ENCODE assay signal across 3 cellular contexts in the genomic region with DNA sequence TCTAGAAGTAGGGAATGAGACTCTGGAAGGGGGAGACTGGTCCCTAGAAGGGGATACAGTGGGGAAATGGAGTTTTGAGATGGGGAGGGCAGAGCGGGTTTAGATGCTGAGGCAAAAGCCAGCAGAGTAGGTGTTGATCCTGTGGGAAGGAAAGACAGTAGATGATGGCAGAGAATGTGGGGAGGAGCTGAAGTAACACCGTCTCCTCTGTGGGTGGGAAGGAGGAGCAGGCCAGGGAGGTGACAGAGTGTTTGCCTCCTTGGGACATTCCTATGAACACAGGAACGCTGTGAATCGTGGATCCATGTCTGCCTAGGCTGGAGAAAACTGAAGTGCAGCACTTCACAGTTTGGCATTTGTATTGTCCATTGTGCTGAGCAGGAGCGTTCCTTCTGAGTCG.
TF ChIP-seq lines count a peak whose summit lies in the region.

No MANE protein-coding gene starts in this region.

TF ChIP-seq in HepG2, 621 proteins besides CTCF, POLR2A, EP300 and RAD21 (continues in another document):
- TF ChIP-seq ZNF878 (CRISPR knock-in tag; IDR thresholded peaks at IDR 0.05) (no peak), JUND (CRISPR knock-in tag; IDR thresholded peaks at IDR 0.05) (no peak), MAZ (IDR thresholded peaks at IDR 0.05; ENCODE audit: borderline replicate concordance, low read depth, low read length) (no peak), MAZ (CRISPR knock-in tag; IDR thresholded peaks at IDR 0.05; ENCODE audit: low read depth) (no peak), SP2 (CRISPR knock-in tag; IDR thresholded peaks at IDR 0.05) (no peak), SP1 (IDR thresholded peaks at IDR 0.05) (no peak), SP1 (CRISPR knock-in tag; IDR thresholded peaks at IDR 0.05) (no peak), ARHGAP35 (CRISPR knock-in tag; IDR thresholded peaks at IDR 0.05; ENCODE audit: borderline replicate concordance) (no peak)
- TF ChIP-seq, protein P1, sequence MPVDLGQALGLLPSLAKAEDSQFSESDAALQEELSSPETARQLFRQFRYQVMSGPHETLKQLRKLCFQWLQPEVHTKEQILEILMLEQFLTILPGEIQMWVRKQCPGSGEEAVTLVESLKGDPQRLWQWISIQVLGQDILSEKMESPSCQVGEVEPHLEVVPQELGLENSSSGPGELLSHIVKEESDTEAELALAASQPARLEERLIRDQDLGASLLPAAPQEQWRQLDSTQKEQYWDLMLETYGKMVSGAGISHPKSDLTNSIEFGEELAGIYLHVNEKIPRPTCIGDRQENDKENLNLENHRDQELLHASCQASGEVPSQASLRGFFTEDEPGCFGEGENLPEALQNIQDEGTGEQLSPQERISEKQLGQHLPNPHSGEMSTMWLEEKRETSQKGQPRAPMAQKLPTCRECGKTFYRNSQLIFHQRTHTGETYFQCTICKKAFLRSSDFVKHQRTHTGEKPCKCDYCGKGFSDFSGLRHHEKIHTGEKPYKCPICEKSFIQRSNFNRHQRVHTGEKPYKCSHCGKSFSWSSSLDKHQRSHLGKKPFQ (CRISPR knock-in tag; IDR thresholded peaks at IDR 0.05; ENCODE audit: insufficient replicate concordance): no peak
- TF ChIP-seq, protein P2, sequence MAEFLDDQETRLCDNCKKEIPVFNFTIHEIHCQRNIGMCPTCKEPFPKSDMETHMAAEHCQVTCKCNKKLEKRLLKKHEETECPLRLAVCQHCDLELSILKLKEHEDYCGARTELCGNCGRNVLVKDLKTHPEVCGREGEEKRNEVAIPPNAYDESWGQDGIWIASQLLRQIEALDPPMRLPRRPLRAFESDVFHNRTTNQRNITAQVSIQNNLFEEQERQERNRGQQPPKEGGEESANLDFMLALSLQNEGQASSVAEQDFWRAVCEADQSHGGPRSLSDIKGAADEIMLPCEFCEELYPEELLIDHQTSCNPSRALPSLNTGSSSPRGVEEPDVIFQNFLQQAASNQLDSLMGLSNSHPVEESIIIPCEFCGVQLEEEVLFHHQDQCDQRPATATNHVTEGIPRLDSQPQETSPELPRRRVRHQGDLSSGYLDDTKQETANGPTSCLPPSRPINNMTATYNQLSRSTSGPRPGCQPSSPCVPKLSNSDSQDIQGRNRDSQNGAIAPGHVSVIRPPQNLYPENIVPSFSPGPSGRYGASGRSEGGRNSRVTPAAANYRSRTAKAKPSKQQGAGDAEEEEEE (CRISPR knock-in tag; IDR thresholded peaks at IDR 0.05; ENCODE audit: borderline replicate concordance): no peak
- TF ChIP-seq, protein P3, sequence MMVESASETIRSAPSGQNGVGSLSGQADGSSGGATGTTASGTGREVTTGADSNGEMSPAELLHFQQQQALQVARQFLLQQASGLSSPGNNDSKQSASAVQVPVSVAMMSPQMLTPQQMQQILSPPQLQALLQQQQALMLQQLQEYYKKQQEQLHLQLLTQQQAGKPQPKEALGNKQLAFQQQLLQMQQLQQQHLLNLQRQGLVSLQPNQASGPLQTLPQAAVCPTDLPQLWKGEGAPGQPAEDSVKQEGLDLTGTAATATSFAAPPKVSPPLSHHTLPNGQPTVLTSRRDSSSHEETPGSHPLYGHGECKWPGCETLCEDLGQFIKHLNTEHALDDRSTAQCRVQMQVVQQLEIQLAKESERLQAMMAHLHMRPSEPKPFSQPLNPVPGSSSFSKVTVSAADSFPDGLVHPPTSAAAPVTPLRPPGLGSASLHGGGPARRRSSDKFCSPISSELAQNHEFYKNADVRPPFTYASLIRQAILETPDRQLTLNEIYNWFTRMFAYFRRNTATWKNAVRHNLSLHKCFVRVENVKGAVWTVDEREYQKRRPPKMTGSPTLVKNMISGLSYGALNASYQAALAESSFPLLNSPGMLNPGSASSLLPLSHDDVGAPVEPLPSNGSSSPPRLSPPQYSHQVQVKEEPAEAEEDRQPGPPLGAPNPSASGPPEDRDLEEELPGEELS (CRISPR knock-in tag; IDR thresholded peaks at IDR 0.05): no peak
- TF ChIP-seq, protein P4, sequence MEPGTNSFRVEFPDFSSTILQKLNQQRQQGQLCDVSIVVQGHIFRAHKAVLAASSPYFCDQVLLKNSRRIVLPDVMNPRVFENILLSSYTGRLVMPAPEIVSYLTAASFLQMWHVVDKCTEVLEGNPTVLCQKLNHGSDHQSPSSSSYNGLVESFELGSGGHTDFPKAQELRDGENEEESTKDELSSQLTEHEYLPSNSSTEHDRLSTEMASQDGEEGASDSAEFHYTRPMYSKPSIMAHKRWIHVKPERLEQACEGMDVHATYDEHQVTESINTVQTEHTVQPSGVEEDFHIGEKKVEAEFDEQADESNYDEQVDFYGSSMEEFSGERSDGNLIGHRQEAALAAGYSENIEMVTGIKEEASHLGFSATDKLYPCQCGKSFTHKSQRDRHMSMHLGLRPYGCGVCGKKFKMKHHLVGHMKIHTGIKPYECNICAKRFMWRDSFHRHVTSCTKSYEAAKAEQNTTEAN (CRISPR knock-in tag; conservative IDR thresholded peaks at IDR 0.05): no peak

TF ChIP-seq in H1, 55 proteins besides CTCF, POLR2A, EP300 and RAD21:
- no peak for TF ChIP-seq HDAC6 (IDR thresholded peaks at IDR 0.05; ENCODE audit: low read depth, low read length)
- no peak for TF ChIP-seq POLR2AphosphoS5 (IDR thresholded peaks at IDR 0.05; ENCODE audit: low read depth, low read length)
- no peak for TF ChIP-seq GABPA (IDR thresholded peaks at IDR 0.05; ENCODE audit: borderline replicate concordance, insufficient read depth, low read length)
- TF ChIP-seq, protein P5, sequence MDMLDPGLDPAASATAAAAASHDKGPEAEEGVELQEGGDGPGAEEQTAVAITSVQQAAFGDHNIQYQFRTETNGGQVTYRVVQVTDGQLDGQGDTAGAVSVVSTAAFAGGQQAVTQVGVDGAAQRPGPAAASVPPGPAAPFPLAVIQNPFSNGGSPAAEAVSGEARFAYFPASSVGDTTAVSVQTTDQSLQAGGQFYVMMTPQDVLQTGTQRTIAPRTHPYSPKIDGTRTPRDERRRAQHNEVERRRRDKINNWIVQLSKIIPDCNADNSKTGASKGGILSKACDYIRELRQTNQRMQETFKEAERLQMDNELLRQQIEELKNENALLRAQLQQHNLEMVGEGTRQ (IDR thresholded peaks at IDR 0.05; ENCODE audit: low read length): no peak
- TF ChIP-seq, protein P6, sequence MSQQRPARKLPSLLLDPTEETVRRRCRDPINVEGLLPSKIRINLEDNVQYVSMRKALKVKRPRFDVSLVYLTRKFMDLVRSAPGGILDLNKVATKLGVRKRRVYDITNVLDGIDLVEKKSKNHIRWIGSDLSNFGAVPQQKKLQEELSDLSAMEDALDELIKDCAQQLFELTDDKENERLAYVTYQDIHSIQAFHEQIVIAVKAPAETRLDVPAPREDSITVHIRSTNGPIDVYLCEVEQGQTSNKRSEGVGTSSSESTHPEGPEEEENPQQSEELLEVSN (IDR thresholded peaks at IDR 0.05): no peak
- TF ChIP-seq NANOG (IDR thresholded peaks at IDR 0.05; ENCODE audit: insufficient read depth, low read depth, low read length, poor library complexity, severe bottlenecking): no peak
- no peak for TF ChIP-seq NRF1 (IDR thresholded peaks at IDR 0.05; ENCODE audit: low read depth, low read length)
- TF ChIP-seq CBX5 (IDR thresholded peaks at IDR 0.05; ENCODE audit: low read depth, low read length): no peak
- no peak for TF ChIP-seq TAF1 (IDR thresholded peaks at IDR 0.05; ENCODE audit: low read depth, low read length)
- TF ChIP-seq EZH2 (IDR thresholded peaks at IDR 0.05; ENCODE audit: low read depth, low read length, severe bottlenecking): no peak
- TF ChIP-seq TCF12 (IDR thresholded peaks at IDR 0.05; ENCODE audit: low read depth, low read length): no peak
- no peak for TF ChIP-seq RNF2 (IDR thresholded peaks at IDR 0.05; ENCODE audit: borderline replicate concordance, low read depth, low read length, missing control alignments, poor library complexity, severe bottlenecking)
- TF ChIP-seq TAF7 (optimal IDR thresholded peaks at IDR 0.05; ENCODE audit: borderline replicate concordance, low read depth, low read length): no peak
- no peak for TF ChIP-seq JUN (IDR thresholded peaks at IDR 0.05; ENCODE audit: low read depth, low read length)
- TF ChIP-seq SIRT6 (IDR thresholded peaks at IDR 0.05; ENCODE audit: low read length): no peak
- TF ChIP-seq SUZ12 (IDR thresholded peaks at IDR 0.05; ENCODE audit: low read length): no peak
- TF ChIP-seq KDM5A (IDR thresholded peaks at IDR 0.05; ENCODE audit: low read length): no peak
- TF ChIP-seq JUND (IDR thresholded peaks at IDR 0.05; ENCODE audit: low read length): no peak
- TF ChIP-seq, protein P7, sequence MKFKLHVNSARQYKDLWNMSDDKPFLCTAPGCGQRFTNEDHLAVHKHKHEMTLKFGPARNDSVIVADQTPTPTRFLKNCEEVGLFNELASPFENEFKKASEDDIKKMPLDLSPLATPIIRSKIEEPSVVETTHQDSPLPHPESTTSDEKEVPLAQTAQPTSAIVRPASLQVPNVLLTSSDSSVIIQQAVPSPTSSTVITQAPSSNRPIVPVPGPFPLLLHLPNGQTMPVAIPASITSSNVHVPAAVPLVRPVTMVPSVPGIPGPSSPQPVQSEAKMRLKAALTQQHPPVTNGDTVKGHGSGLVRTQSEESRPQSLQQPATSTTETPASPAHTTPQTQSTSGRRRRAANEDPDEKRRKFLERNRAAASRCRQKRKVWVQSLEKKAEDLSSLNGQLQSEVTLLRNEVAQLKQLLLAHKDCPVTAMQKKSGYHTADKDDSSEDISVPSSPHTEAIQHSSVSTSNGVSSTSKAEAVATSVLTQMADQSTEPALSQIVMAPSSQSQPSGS (IDR thresholded peaks at IDR 0.05; ENCODE audit: low read length): no peak
- no peak for TF ChIP-seq SP4 (IDR thresholded peaks at IDR 0.05; ENCODE audit: low read length)

TF ChIP-seq in HEK293T, 16 proteins besides CTCF, POLR2A, EP300 and RAD21:
- TF ChIP-seq, protein P8, sequence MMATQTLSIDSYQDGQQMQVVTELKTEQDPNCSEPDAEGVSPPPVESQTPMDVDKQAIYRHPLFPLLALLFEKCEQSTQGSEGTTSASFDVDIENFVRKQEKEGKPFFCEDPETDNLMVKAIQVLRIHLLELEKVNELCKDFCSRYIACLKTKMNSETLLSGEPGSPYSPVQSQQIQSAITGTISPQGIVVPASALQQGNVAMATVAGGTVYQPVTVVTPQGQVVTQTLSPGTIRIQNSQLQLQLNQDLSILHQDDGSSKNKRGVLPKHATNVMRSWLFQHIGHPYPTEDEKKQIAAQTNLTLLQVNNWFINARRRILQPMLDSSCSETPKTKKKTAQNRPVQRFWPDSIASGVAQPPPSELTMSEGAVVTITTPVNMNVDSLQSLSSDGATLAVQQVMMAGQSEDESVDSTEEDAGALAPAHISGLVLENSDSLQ (IDR thresholded peaks at IDR 0.05): no peak
- TF ChIP-seq SP1 (IDR thresholded peaks at IDR 0.05) (no peak), FOXM1 (IDR thresholded peaks at IDR 0.05; ENCODE audit: borderline replicate concordance) (no peak), ARNT (IDR thresholded peaks at IDR 0.05) (no peak), NFRKB (IDR thresholded peaks at IDR 0.05) (no peak), ZNF384 (IDR thresholded peaks at IDR 0.05) (no peak), ELF4 (IDR thresholded peaks at IDR 0.05) (no peak), CTBP1 (IDR thresholded peaks at IDR 0.05; ENCODE audit: borderline replicate concordance) (no peak), BHLHE40 (IDR thresholded peaks at IDR 0.05; ENCODE audit: borderline replicate concordance) (no peak), SUZ12 (IDR thresholded peaks at IDR 0.05) (no peak), HDGF (IDR thresholded peaks at IDR 0.05; ENCODE audit: borderline replicate concordance) (no peak), FOXA1 (IDR thresholded peaks at IDR 0.05) (no peak), FOXK2 (IDR thresholded peaks at IDR 0.05) (no peak), L3MBTL2 (conservative IDR thresholded peaks at IDR 0.05) (no peak), TARDBP (IDR thresholded peaks at IDR 0.05) (no peak), LEF1 (IDR thresholded peaks at IDR 0.05; ENCODE audit: borderline replicate concordance) (no peak)
